7 cellular contexts compared by ENCODE assay signal in the genomic region with DNA sequence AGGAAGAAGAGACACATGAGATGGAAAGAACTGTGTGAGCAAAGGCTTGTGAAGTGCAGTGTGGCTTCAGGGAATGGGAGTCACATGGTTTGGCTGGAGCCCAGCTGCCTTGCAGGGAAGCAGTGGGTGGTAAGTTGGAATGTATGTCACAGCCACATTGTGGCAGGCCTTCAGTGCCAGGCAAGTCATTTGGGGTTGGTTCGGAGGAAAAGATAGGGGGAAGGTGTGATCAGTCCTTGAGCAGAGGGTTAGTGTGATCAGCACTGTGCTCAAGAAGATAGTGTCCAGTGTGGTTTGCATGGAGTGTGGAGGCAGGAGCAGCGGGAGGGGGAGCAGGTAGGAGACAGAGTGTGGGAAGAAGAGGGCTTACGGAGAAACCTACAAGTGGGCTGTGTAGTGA. TPM values are rescaled to one million over a fixed set of nuclear protein-coding genes. Genes with fewer than 3 reads are reported as not detected.
DNase-seq lines count a peak whose midpoint lies in the region; ATAC-seq and TF ChIP-seq lines count a peak whose summit lies in the region.

No MANE protein-coding gene starts in this region.

- peak overlapping the region; percentile 45 for H3K9ac ChIP-seq in SK-N-MC (ENCODE audit: insufficient read length)

- DNase-seq in HCEC 1CT (peak; percentile 28), SK-N-MC (ENCODE audit: low read depth, low spot score) (peak; percentile 70), fibroblast of pulmonary artery (ENCODE audit: low read depth) (peak; percentile 54), uterus (no peak)
- DNase-seq in stimulated activated CD8-positive, alpha-beta memory T cell treated with anti-CD3 and anti-CD28 coated beads, Interleukin-4, amount 100 ng/mL, for 48 hours = peak; percentile 41
- DNase-seq in activated CD4-positive, CD25-positive, alpha-beta regulatory T cell (lab: John Stamatoyannopoulos, UW) = no peak

- TF ChIP-seq CTCF in fibroblast of pulmonary artery (IDR thresholded peaks at IDR 0.05; ENCODE audit: low read length, missing control alignments) = no peak
- no peak for TF ChIP-seq CTCF in uterus (IDR thresholded peaks at IDR 0.05)

- H3K9me3 ChIP-seq in SK-N-MC (ENCODE audit: low read depth, low read length) (no peaks in the 10 kb centered on the region), uterus (no peaks in the 10 kb centered on the region)

- intact Hi-C loops in uterus (cut with DNase I; ENCODE audit: low total_unique reads) = no loop called here

- no peak for ATAC-seq in GM19455 (IDR thresholded peaks at IDR 0.05; ENCODE audit: unreplicated experiment)

- H3K27me3 ChIP-seq in uterus = no peaks in the 10 kb centered on the region

- H3K4me3 ChIP-seq in SK-N-MC = peak overlapping the region; percentile 58; the same call in 1 of the 2 replicates
- no peak overlapping the region for H3K4me3 ChIP-seq in fibroblast of pulmonary artery (replicated peaks; ENCODE audit: low read depth, low read length)
- no peak overlapping the region for H3K4me3 ChIP-seq in uterus

- peaks cover 8% of the 10 kb centered on the region in 2 donors for H3K4me1 ChIP-seq in uterus

- no peak for TF ChIP-seq POLR2A in uterus (IDR thresholded peaks at IDR 0.05)

- H3K36me3 ChIP-seq in SK-N-MC (ENCODE audit: insufficient read depth, low read length) (no peaks in the 10 kb centered on the region), uterus (no peaks in the 10 kb centered on the region)

- H3K27ac ChIP-seq in SK-N-MC (0 out of 2 replicates have a peak overlapping the region, but pooled peaks have one; percentile 48), uterus (peak overlapping the region in 1 of 2 donors; percentile 54)

RNA-seq across cellular contexts. Expression of gene ARHGAP26, which starts 46.4 kb away (rescaled TPM):
- total RNA-seq in uterus = 10 to 100 TPM; 12.4 to 49.5 (median 31.8) TPM

Comparison
In these comparisons a context has a peak if more than half of its experiments do, and no peak if none do; other contexts are left out.
1. DNase-seq: peak in HCEC 1CT (single experiment), SK-N-MC (single experiment), fibroblast of pulmonary artery (single experiment) and stimulated activated CD8-positive, alpha-beta memory T cell treated with anti-CD3 and anti-CD28 coated beads, Interleukin-4, amount 100 ng/mL, for 48 hours (single experiment); none in uterus (0 of 2) and activated CD4-positive, CD25-positive, alpha-beta regulatory T cell (0 of 4).